ENCODE assay signal across 1 cellular context in genomic region chr5:14491015-14491414, GRCh38.
TF ChIP-seq lines count a peak whose summit lies in the region.

No MANE protein-coding gene starts in this region.

TF ChIP-seq in GM23338, 12 proteins besides CTCF, POLR2A, EP300 and RAD21 (continued from another document):
- TF ChIP-seq REST (IDR thresholded peaks at IDR 0.05; ENCODE audit: unreplicated experiment) (no peak), ZNF114 (CRISPR knock-in tag; IDR thresholded peaks at IDR 0.05) (no peak), CREB1 (CRISPR knock-in tag; IDR thresholded peaks at IDR 0.05; ENCODE audit: low read depth) (no peak)
